In the genomic region with DNA sequence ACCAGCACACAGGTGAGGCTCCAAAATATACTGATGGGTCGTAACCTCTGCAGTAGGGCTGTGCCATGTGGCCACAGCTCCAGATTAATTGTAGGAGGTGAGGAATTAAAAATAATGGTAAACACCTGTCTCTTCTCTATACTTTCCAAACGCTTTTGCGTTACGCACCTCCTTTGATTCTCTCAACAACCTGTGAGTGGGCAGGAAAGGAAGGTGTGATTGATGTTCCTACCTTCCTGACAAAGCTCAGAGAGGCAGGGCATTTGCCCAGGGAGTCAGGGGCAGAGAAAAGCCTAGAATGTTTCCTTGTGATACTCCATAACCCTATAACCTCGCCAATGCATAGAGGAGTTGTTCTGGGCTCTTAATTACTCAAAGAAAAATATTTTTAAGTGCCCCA, we compare ENCODE assay signal across 9 cellular contexts.
"Had no signal": no experiment of that assay in that cellular context is flagged by ENCODE, and none has a peak within 500 bp of the region (broad histone marks: within the 10 kb centered on the region; RNA-seq: fewer than 3 reads in every experiment).

No MANE protein-coding gene starts in this region.

- H3K9me3 Mint-ChIP-seq: GM23338, HFFc6 had no signal

- H3K27ac Mint-ChIP-seq: GM23338, HFFc6 had no signal

- H3K4me1 ChIP-seq: HAP-1 had no signal

- H3K4me3 ChIP-seq: GM23338, HAP-1, K562 had no signal

- DNase-seq: H7, HFFc6, IMR-90, KG1 had no signal

- H3K9me3 ChIP-seq: HAP-1 had no signal

- H3K36me3 ChIP-seq: HAP-1 had no signal

- ATAC-seq: HCT116, K562 had no signal

- FAIRE-seq: HTR-8/SVneo, K562 had no signal

- H3K4me2 ChIP-seq: GM23338 had no signal

- H3K4me3 Mint-ChIP-seq: GM23338, HFFc6 had no signal

- H2AFZ ChIP-seq: GM23338 had no signal
